In genomic region chr18:59957957-59958356, GRCh38 we compare ENCODE assay signal across 8 cellular contexts. TPM values are rescaled to one million over a fixed set of nuclear protein-coding genes. Genes with fewer than 3 reads are reported as not detected.
DNase-seq lines count a peak whose midpoint lies in the region; ATAC-seq and TF ChIP-seq lines count a peak whose summit lies in the region.

No MANE protein-coding gene starts in this region.

- H3K79me2 ChIP-seq in fibroblast of lung (ENCODE audit: control insufficient read depth, insufficient read depth, low read length), result no peaks in the 10 kb centered on the region

- CTCF ChIA-PET in activated naive CD4-positive, alpha-beta T cell treated with anti-CD3 and anti-CD28 coated beads for 36 hours (lab: Charles Lee), result no interaction called here
- CTCF ChIA-PET in T-cell (lab: Charles Lee), result no interaction called here

- peaks cover 2% of the 10 kb centered on the region for H3K4me1 ChIP-seq in fibroblast of lung (ENCODE audit: control insufficient read depth, extremely low read depth, insufficient read depth, low read length)
- H3K4me1 ChIP-seq in sigmoid colon, result no peaks in the 10 kb centered on the region

- H3K9me3 ChIP-seq in fibroblast of lung (ENCODE audit: control insufficient read depth, insufficient read depth, low read depth, low read length) (no peaks in the 10 kb centered on the region), sigmoid colon (no peaks in the 10 kb centered on the region)

- H3K4me2 ChIP-seq in fibroblast of lung (ENCODE audit: extremely low read depth, insufficient read depth, low read length), result no peak overlapping the region

- POLR2A ChIA-PET in T-cell (lab: Charles Lee), result no interaction called here

- H2AFZ ChIP-seq in fibroblast of lung (ENCODE audit: low read length), result no peak overlapping the region

- peaks cover 6% of the 10 kb centered on the region for H3K27me3 Mint-ChIP-seq in activated naive CD4-positive, alpha-beta T cell treated with anti-CD3 and anti-CD28 coated beads for 36 hours (ENCODE audit: low read depth)
- peaks cover 0 to 14% of the 10 kb centered on the region in 2 donors for H3K27me3 Mint-ChIP-seq in T-cell

- peak; percentile 10 for DNase-seq in activated naive CD4-positive, alpha-beta T cell treated with anti-CD3 and anti-CD28 coated beads for 36 hours
- DNase-seq in activated naive CD4-positive, alpha-beta T cell treated with Interleukin-2 at 50 U/mL for 16 hours, result no peak
- DNase-seq in HUDEP-2 (lab: John Stamatoyannopoulos, UW; ENCODE audit: unreplicated experiment in 76 of 76), result peak in 75 of 76 experiments; percentile 28 to 98 (median 89)
- DNase-seq in NCI-H82 (lab: John Stamatoyannopoulos, UW), result peak; percentile 97
- peak; percentile 66 to 74 for DNase-seq in fibroblast of lung (ENCODE audit: low read depth in 2 of 2)
- no peak for DNase-seq in sigmoid colon
- DNase-seq in T-cell, result no peak

- TF ChIP-seq EP300 in sigmoid colon (IDR thresholded peaks at IDR 0.05), result no peak

- H3K4me3 ChIP-seq in fibroblast of lung (replicated peaks in 1 of 4; ENCODE audit: control extremely low read depth in 1 of 4, insufficient read depth in 1 of 4, low read depth in 3 of 4, low read length in 4 of 4), result no peak overlapping the region
- H3K4me3 ChIP-seq in sigmoid colon, result no peak overlapping the region

- TF ChIP-seq CTCF in fibroblast of lung (conservative IDR thresholded peaks at IDR 0.05 in 1 of 2, IDR thresholded peaks at IDR 0.05 in 1 of 2; ENCODE audit: low read depth in 1 of 2, low read length in 2 of 2) (no peak), sigmoid colon (IDR thresholded peaks at IDR 0.05) (no peak)

- H3K27ac ChIP-seq in fibroblast of lung (ENCODE audit: insufficient read depth, low read length) (no peak overlapping the region), sigmoid colon (no peak overlapping the region)

- no peak overlapping the region for H3K4me3 Mint-ChIP-seq in activated naive CD4-positive, alpha-beta T cell treated with anti-CD3 and anti-CD28 coated beads for 36 hours
- H3K4me3 Mint-ChIP-seq in T-cell, result no peak overlapping the region

- no peak for ATAC-seq in T-cell (replicated peaks in 1 of 4)
- ATAC-seq in activated CD4-positive, CD25-positive, alpha-beta regulatory T cell treated with anti-CD3 and anti-CD28 coated beads, Interleukin-2, amount 50 U/mL, for 24 hours, result no peak

- intact Hi-C loops in activated naive CD4-positive, alpha-beta T cell treated with anti-CD3 and anti-CD28 coated beads for 36 hours (cut with micrococcal nuclease), result no loop called here
- intact Hi-C loops in sigmoid colon (cut with DNase I), result no loop called here

- no peaks in the 10 kb centered on the region for H3K9me3 Mint-ChIP-seq in activated naive CD4-positive, alpha-beta T cell treated with anti-CD3 and anti-CD28 coated beads for 36 hours
- no peaks in the 10 kb centered on the region for H3K9me3 Mint-ChIP-seq in T-cell

- 11 to 16% methylated on average over 2 of the region's 2 CpGs for WGBS in sigmoid colon, 2 donors

- H3K27ac Mint-ChIP-seq in activated naive CD4-positive, alpha-beta T cell treated with anti-CD3 and anti-CD28 coated beads for 36 hours, result no peak overlapping the region
- H3K27ac Mint-ChIP-seq in T-cell, result no peak overlapping the region

- no peaks in the 10 kb centered on the region for H3K36me3 Mint-ChIP-seq in activated naive CD4-positive, alpha-beta T cell treated with anti-CD3 and anti-CD28 coated beads for 36 hours (ENCODE audit: low read depth)
- no peaks in the 10 kb centered on the region for H3K36me3 Mint-ChIP-seq in T-cell

- no peaks in the 10 kb centered on the region for H3K27me3 ChIP-seq in fibroblast of lung (ENCODE audit: control insufficient read depth, insufficient read depth, low read length)
- no peaks in the 10 kb centered on the region for H3K27me3 ChIP-seq in sigmoid colon

- no peaks in the 10 kb centered on the region for H3K36me3 ChIP-seq in fibroblast of lung (ENCODE audit: control insufficient read depth, insufficient read depth, low read length)
- H3K36me3 ChIP-seq in sigmoid colon, result no peaks in the 10 kb centered on the region

- TF ChIP-seq POLR2A in sigmoid colon (IDR thresholded peaks at IDR 0.05), result no peak

- H3K4me1 Mint-ChIP-seq in activated naive CD4-positive, alpha-beta T cell treated with anti-CD3 and anti-CD28 coated beads for 36 hours (ENCODE audit: low read depth), result peaks cover 12% of the 10 kb centered on the region
- peaks cover 0 to 23% (median 14%) of the 10 kb centered on the region in 3 donors for H3K4me1 Mint-ChIP-seq in T-cell

- no peak overlapping the region for H3K9ac ChIP-seq in fibroblast of lung (ENCODE audit: insufficient read depth, low read length)

- H4K20me1 ChIP-seq in fibroblast of lung (ENCODE audit: control insufficient read depth, extremely low read depth, insufficient read depth, low read length), result no peaks in the 10 kb centered on the region

RNA-seq across cellular contexts. Expression of gene PMAIP1, which starts 58.2 kb away (rescaled TPM):
- 100 to 1,000 TPM; 132 to 141 TPM for total RNA-seq in activated naive CD4-positive, alpha-beta T cell treated with anti-CD3 and anti-CD28 coated beads for 36 hours
- total RNA-seq in fibroblast of lung (29.8 and 34.7 TPM in 2 replicates), sigmoid colon (1 to 10 TPM in 2 of 4 donors, under 1 TPM in 1, not detected in 1; 0.99 to 9.5 (median 1.1) TPM), T-cell (10 to 100 TPM; 17.8 to 81.5 (median 20.4) TPM)
- polyA plus RNA-seq in fibroblast of lung (8.5 and 15.9 TPM in 2 replicates), sigmoid colon (1 to 10 TPM; 1.8 to 8.8 (median 6.9) TPM)
- polyA plus RNA-seq in fibroblast of lung (2012), result 6.9 and 14.8 TPM in 2 replicates
- polyA minus RNA-seq in fibroblast of lung (ENCODE audit: low replicate concordance), result 0.16 and 1.5 TPM in 2 replicates

Comparison
In these comparisons a context has a peak if more than half of its experiments do, and no peak if none do; other contexts are left out.
1. DNase-seq: peak in activated naive CD4-positive, alpha-beta T cell treated with anti-CD3 and anti-CD28 coated beads for 36 hours (single experiment), HUDEP-2 (75 of 76), NCI-H82 (single experiment) and fibroblast of lung (2 of 2); none in activated naive CD4-positive, alpha-beta T cell treated with Interleukin-2 at 50 U/mL for 16 hours (single experiment), sigmoid colon (single experiment) and T-cell (0 of 34).